1 cellular context compared by ENCODE assay signal in genomic region chr12:121388421-121388981, GRCh38.
TF ChIP-seq lines count a peak whose summit lies in the region.

No MANE protein-coding gene starts in this region.

TF ChIP-seq in H1, 55 proteins besides CTCF, POLR2A, EP300 and RAD21 (continued from another document):
- no peak for TF ChIP-seq JUND (IDR thresholded peaks at IDR 0.05; ENCODE audit: low read length)
- no peak for TF ChIP-seq USF2 (IDR thresholded peaks at IDR 0.05; ENCODE audit: low read length)
- no peak for TF ChIP-seq RNF2 (IDR thresholded peaks at IDR 0.05; ENCODE audit: borderline replicate concordance, low read depth, low read length, missing control alignments, poor library complexity, severe bottlenecking)
- TF ChIP-seq HDAC6 (IDR thresholded peaks at IDR 0.05; ENCODE audit: low read depth, low read length): no peak
- no peak for TF ChIP-seq SUZ12 (IDR thresholded peaks at IDR 0.05; ENCODE audit: low read length)
- no peak for TF ChIP-seq CHD7 (IDR thresholded peaks at IDR 0.05; ENCODE audit: insufficient replicate concordance, low read length)
- no peak for TF ChIP-seq GABPA (IDR thresholded peaks at IDR 0.05; ENCODE audit: borderline replicate concordance, insufficient read depth, low read length)
- no peak for TF ChIP-seq KDM4A (IDR thresholded peaks at IDR 0.05; ENCODE audit: low read depth, low read length, severe bottlenecking)
